Comparison of ENCODE assay signal across 8 cellular contexts in genomic region chr7:30134523-30135270, GRCh38. TPM values are rescaled to one million over a fixed set of nuclear protein-coding genes. Genes with fewer than 3 reads are reported as not detected.
A peak's percentile ranks its signal among the peaks of the same experiment; 100 is the strongest.
DNase-seq lines count a peak whose midpoint lies in the region; ATAC-seq and TF ChIP-seq lines count a peak whose summit lies in the region.

Gene MTURN, plus strand, starts transcription at chr7:30134986. Its CDS starts 151 bp downstream, at chr7:30135137.

- H3K36me3 Mint-ChIP-seq in CD8-positive, alpha-beta T cell: peaks cover 3% of the 10 kb centered on the region

- H3K27ac Mint-ChIP-seq in CD8-positive, alpha-beta T cell: peak within 1 kb of the TSS; percentile 90

- no peaks in the 10 kb centered on the region for H3K9me3 ChIP-seq in CD8-positive, alpha-beta T cell (ENCODE audit: low read length)

- TF ChIP-seq CTCF in CD8-positive, alpha-beta T cell (IDR thresholded peaks at IDR 0.05): no peak

- H3K27me3 Mint-ChIP-seq in CD8-positive, alpha-beta T cell (ENCODE audit: low read depth): no peaks in the 10 kb centered on the region

- DNase-seq in CD8-positive, alpha-beta T cell: peak; percentile 68 to 89 (median 80)
- DNase-seq in HT-29 (ENCODE audit: low spot score): peak; percentile 88
- DNase-seq in NOMO-1 treated with DMSO at 0.1 percent for 48 hours (lab: John Stamatoyannopoulos, UW; ENCODE audit: unreplicated experiment): peak; percentile 60
- DNase-seq in activated CD8-positive, alpha-beta memory T cell treated with anti-CD3 and anti-CD28 coated beads, Interleukin-2, amount 50 U/mL, for 4 hours: peak; percentile 89
- DNase-seq in mesenteric fat pad (ENCODE audit: low spot score): peak; percentile 95
- peak; percentile 64 for DNase-seq in stimulated activated CD8-positive, alpha-beta memory T cell treated with anti-CD3 and anti-CD28 coated beads, Interleukin-12 subunit alpha, Interleukin-12 subunit beta, amount 100 ng/mL, for 24 hours (ENCODE audit: extremely low read depth)

- peak within 1 kb of the TSS; percentile 91 for H3K4me3 Mint-ChIP-seq in CD8-positive, alpha-beta T cell

- peaks cover 15% of the 10 kb centered on the region for H3K4me1 ChIP-seq in CD8-positive, alpha-beta T cell (ENCODE audit: insufficient read depth, low read length)

- POLR2A ChIA-PET in CD8-positive, alpha-beta T cell (lab: Charles Lee): interaction anchor here (0.8 to 1.5 kb wide), 6 partner anchors 11 to 213 kb away, joined by 3 to 7 read pairs (median 4); no protein-coding TSS in a partner anchor

- no peaks in the 10 kb centered on the region for H3K27me3 ChIP-seq in CD8-positive, alpha-beta T cell (ENCODE audit: insufficient read depth, low read length)

- CTCF ChIA-PET in CD8-positive, alpha-beta T cell (lab: Charles Lee): interaction anchor here (0.8 to 1.6 kb wide), 3 partner anchors 9 to 13 kb away, joined by 3 to 4 read pairs (median 3); no protein-coding TSS in a partner anchor

- H3K36me3 ChIP-seq in CD8-positive, alpha-beta T cell (ENCODE audit: insufficient read depth, low read length): no peaks in the 10 kb centered on the region

- peak; percentile 80 for ATAC-seq in CD8-positive, alpha-beta T cell
- ATAC-seq in GM21360 (IDR thresholded peaks at IDR 0.05; ENCODE audit: unreplicated experiment): peak; percentile 77

- peaks cover 11% of the 10 kb centered on the region for H3K4me1 Mint-ChIP-seq in CD8-positive, alpha-beta T cell (ENCODE audit: low read depth)

- intact Hi-C loops in CD8-positive, alpha-beta T cell (cut with DNase I, micrococcal nuclease): loop anchor here (1.0 to 10.0 kb wide), 13 partner anchors 14 to 590 kb away; partner anchors contain the start of genes GARS1 (in 2 of the 2), GGCT (in 2 of the 2), ZNRF2 (in 2 of the 2) and FKBP14 (in 1 of the 2)

- H3K27ac ChIP-seq in CD8-positive, alpha-beta T cell (ENCODE audit: low read depth, low read length): peak within 1 kb of the TSS; percentile 49

- no peaks in the 10 kb centered on the region for H3K9me3 Mint-ChIP-seq in CD8-positive, alpha-beta T cell

- peak within 1 kb of the TSS; percentile 74 for H3K4me3 ChIP-seq in CD8-positive, alpha-beta T cell (ENCODE audit: low read depth, low read length)

- in situ Hi-C loops in endometrial microvascular endothelial cells (cut with HindIII; ENCODE audit: inconsistent ontology term, low pct_unique_long_range_greater_than_20kb, low sequenced_read_pairs): no loop called here

RNA-seq across cellular contexts. Expression of gene MTURN, which starts in this region (rescaled TPM):
- total RNA-seq in CD8-positive, alpha-beta T cell: 10 to 100 TPM; 16.1 to 19.7 TPM
- total RNA-seq in HT-29 (2014; rRNA removed; shearing (Covaris generic)): 7.2 and 8.5 TPM in 2 replicates
- total RNA-seq in endometrial microvascular endothelial cells (ENCODE audit: inconsistent ontology term): 22.1 TPM
- 113 TPM for total RNA-seq in mesenteric fat pad

Comparison
In these comparisons a context has a peak if more than half of its experiments do, and no peak if none do; other contexts are left out.
1. Peak in every context shown above with its lines: DNase-seq, ATAC-seq, H3K4me3 ChIP-seq and H3K27ac ChIP-seq.